In genomic region chr7:44787041-44787440, GRCh38 we compare ENCODE assay signal across 18 cellular contexts. TPM values are rescaled to one million over a fixed set of nuclear protein-coding genes. Genes with fewer than 3 reads are reported as not detected.
DNase-seq lines count a peak whose midpoint lies in the region; ATAC-seq and TF ChIP-seq lines count a peak whose summit lies in the region.
"Had no signal": no experiment of that assay in that cellular context is flagged by ENCODE, and none has a peak within 500 bp of the region (broad histone marks: within the 10 kb centered on the region; RNA-seq: fewer than 3 reads in every experiment).

No MANE protein-coding gene starts in this region.

- no peak for TF ChIP-seq CTCF in OCI-LY1 (IDR thresholded peaks at IDR 0.05; ENCODE audit: low read length)
- TF ChIP-seq CTCF in osteoblast (IDR thresholded peaks at IDR 0.05; ENCODE audit: extremely low read depth, low read depth, low read length), result no peak

- peaks cover 4% of the 10 kb centered on the region; the same call in 1 of the 2 replicates for H3K9me3 ChIP-seq in OCI-LY1 (ENCODE audit: low read length)
- peaks cover 3% of the 10 kb centered on the region for H3K9me3 ChIP-seq in osteoblast (ENCODE audit: low read depth, low read length)

- H3K4me1 ChIP-seq in OCI-LY1 (ENCODE audit: insufficient read depth, low read length, severe bottlenecking) (peaks cover 12% of the 10 kb centered on the region), osteoblast (ENCODE audit: insufficient read depth, low read length) (peaks cover 9% of the 10 kb centered on the region)

- H3K27me3 ChIP-seq in OCI-LY1 (ENCODE audit: insufficient read depth, low read length), result peaks cover 2% of the 10 kb centered on the region; the same call in 1 of the 2 replicates
- H3K27me3 ChIP-seq in osteoblast (ENCODE audit: insufficient read depth, low read length), result no peaks in the 10 kb centered on the region
- H3K27me3 ChIP-seq: BLaER1 treated with 17β-estradiol and CSF1 and Interleukin-3, amounts not matched to agents 10 nM and 100 nM; MG63 had no signal

- H3K36me3 ChIP-seq in OCI-LY1 (ENCODE audit: insufficient read depth, low read length) (no peaks in the 10 kb centered on the region; the same call in 1 of the 2 replicates), osteoblast (ENCODE audit: insufficient read depth, low read length) (no peaks in the 10 kb centered on the region)
- H3K36me3 ChIP-seq: BLaER1 treated with 17β-estradiol and CSF1 and Interleukin-3, amounts not matched to agents 10 nM and 100 nM; MG63 had no signal

- no peak overlapping the region for H3K9ac ChIP-seq in OCI-LY1 (ENCODE audit: low read length)
- H3K9ac ChIP-seq: BLaER1 treated with 17β-estradiol and CSF1 and Interleukin-3, amounts not matched to agents 10 nM and 100 nM had no signal

- H3K4me3 ChIP-seq in OCI-LY1 (ENCODE audit: low read depth, low read length, poor library complexity, severe bottlenecking) (no peak overlapping the region), osteoblast (ENCODE audit: insufficient read depth, low read length) (no peak overlapping the region)
- H3K4me3 ChIP-seq: BLaER1 treated with 17β-estradiol and CSF1 and Interleukin-3, amounts not matched to agents 10 nM and 100 nM; MG63 had no signal

- no peaks in the 10 kb centered on the region for H3K79me2 ChIP-seq in OCI-LY1 (ENCODE audit: insufficient read depth, low read length)
- no peaks in the 10 kb centered on the region for H3K79me2 ChIP-seq in osteoblast (ENCODE audit: insufficient read depth, low read length)

- DNase-seq in DMS79 (lab: John Stamatoyannopoulos, UW) (peak; percentile 33), DMS79 treated with DMSO at 0.1 percent for 48 hours (lab: John Stamatoyannopoulos, UW) (no peak), osteoblast (ENCODE audit: insufficient read length, low spot score, missing footprints) (peak; percentile 5), RKO (ENCODE audit: low spot score) (no peak)
- DNase-seq: KG1, MG63, NCI-H1417, NCI-H2029 treated with DMSO at 0.1 percent for 48 hours, NCI-H2227 treated with DMSO at 0.1 percent for 48 hours, NCI-H524 treated with DMSO at 0.1 percent for 48 hours, OCI-M1, T-cell had no signal

- no peak overlapping the region; the same call in 1 of the 2 replicates for H3K4me2 ChIP-seq in OCI-LY1 (ENCODE audit: low read length)
- no peak overlapping the region for H3K4me2 ChIP-seq in osteoblast (ENCODE audit: insufficient read depth, low read length)

- no peak overlapping the region for H2AFZ ChIP-seq in OCI-LY1 (ENCODE audit: low read length)
- H2AFZ ChIP-seq in osteoblast (ENCODE audit: low read length), result no peak overlapping the region

- H3K9me2 ChIP-seq in OCI-LY1 (ENCODE audit: low read depth, low read length), result no peaks in the 10 kb centered on the region

- H4K20me1 ChIP-seq in OCI-LY1 (ENCODE audit: insufficient read depth, low read length) (no peaks in the 10 kb centered on the region), osteoblast (ENCODE audit: insufficient read depth, low read length) (peaks cover 3% of the 10 kb centered on the region)
- H4K20me1 ChIP-seq: BLaER1 treated with 17β-estradiol and CSF1 and Interleukin-3, amounts not matched to agents 10 nM and 100 nM had no signal

- peak overlapping the region; percentile 15 for H3K27ac ChIP-seq in OCI-LY1 (ENCODE audit: low read depth, low read length, poor library complexity, severe bottlenecking)
- no peak overlapping the region for H3K27ac ChIP-seq in osteoblast (ENCODE audit: low read depth, low read length)
- H3K27ac ChIP-seq: 22Rv1; BLaER1 treated with 17β-estradiol and CSF1 and Interleukin-3, amounts not matched to agents 10 nM and 100 nM had no signal

- peaks cover 11% of the 10 kb centered on the region; the same call in 1 of the 2 replicates for H3F3A ChIP-seq in OCI-LY1 (ENCODE audit: insufficient read depth, low read length)

- ATAC-seq in GM19372 (IDR thresholded peaks at IDR 0.05; ENCODE audit: low read depth, unreplicated experiment) (peak; percentile 61), HG02981 (IDR thresholded peaks at IDR 0.05; ENCODE audit: unreplicated experiment) (no peak), GM18517 (IDR thresholded peaks at IDR 0.05; ENCODE audit: unreplicated experiment) (no peak)

RNA-seq across cellular contexts. Expression of gene PPIA, which starts 9.4 kb away (rescaled TPM):
- total RNA-seq in osteoblast, result 1,505 and 1,612 TPM in 2 replicates

RNA-seq across cellular contexts. Expression of gene ZMIZ2, which starts 38.4 kb away (rescaled TPM):
- 18.8 and 19.4 TPM in 2 replicates for total RNA-seq in osteoblast

Comparison
In these comparisons a context has a peak if more than half of its experiments do, and no peak if none do; other contexts are left out.
1. DNase-seq: peak in DMS79 (single experiment) and osteoblast (single experiment); none in DMS79 treated with DMSO at 0.1 percent for 48 hours (single experiment) and RKO (single experiment).